Comparison of ENCODE assay signal across 14 cellular contexts in the genomic region with DNA sequence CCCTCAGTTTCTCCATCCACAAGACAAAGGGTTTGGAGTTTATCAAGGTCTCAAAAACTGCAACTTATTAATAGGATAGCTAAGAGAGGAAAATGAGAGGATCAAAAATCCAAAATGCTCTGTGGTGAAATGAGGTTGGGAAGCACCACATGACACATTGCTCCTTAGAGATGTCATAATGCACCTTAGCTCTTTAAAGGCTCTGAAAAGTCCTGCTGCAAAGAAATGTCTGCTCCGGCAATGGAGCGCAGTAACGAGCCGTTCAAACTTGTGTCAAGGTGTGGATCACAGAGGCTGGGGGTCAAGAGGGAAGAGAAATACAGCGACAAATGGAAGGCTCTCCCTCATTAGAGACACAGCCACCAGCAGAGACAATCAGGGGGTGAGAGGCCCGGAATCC. TPM values are rescaled to one million over a fixed set of nuclear protein-coding genes. Genes with fewer than 3 reads are reported as not detected.
DNase-seq lines count a peak whose midpoint lies in the region; ATAC-seq and TF ChIP-seq lines count a peak whose summit lies in the region.
"Had no signal": no experiment of that assay in that cellular context is flagged by ENCODE, and none has a peak within 500 bp of the region (broad histone marks: within the 10 kb centered on the region; RNA-seq: fewer than 3 reads in every experiment).

No MANE protein-coding gene starts in this region.

- H3K9me2 ChIP-seq in PC-9 (ENCODE audit: insufficient read depth) = no peaks in the 10 kb centered on the region

- H3K79me2 ChIP-seq in PC-9 (ENCODE audit: low read depth) (no peaks in the 10 kb centered on the region), osteoblast (ENCODE audit: insufficient read depth, low read length) (no peaks in the 10 kb centered on the region)

- peaks cover 12% of the 10 kb centered on the region; the same call in 1 of the 2 replicates for H3F3A ChIP-seq in PC-9 (ENCODE audit: insufficient read depth, low read depth)

- CTCF ChIA-PET in PC-9 (lab: Charles Lee) = no interaction called here

- H3K9me3 ChIP-seq in BLaER1 treated with 17β-estradiol and CSF1 and Interleukin-3, amounts not matched to agents 10 nM and 100 nM (replicated peaks in 1 of 11) = 0 out of 22 replicates have a peak, but pooled peaks cover 0 to 1% (median 0%) of the 10 kb centered on the region in 11 experiments
- no peaks in the 10 kb centered on the region for H3K9me3 ChIP-seq in PC-9 (ENCODE audit: insufficient read depth, low read depth)
- peaks cover 3% of the 10 kb centered on the region for H3K9me3 ChIP-seq in endodermal cell (ENCODE audit: control insufficient read depth, low read length)
- H3K9me3 ChIP-seq in osteoblast (ENCODE audit: low read depth, low read length) = no peaks in the 10 kb centered on the region
- H3K9me3 ChIP-seq in BE2C = no peaks in the 10 kb centered on the region
- no peaks in the 10 kb centered on the region for H3K9me3 ChIP-seq in ovary

- POLR2A ChIA-PET in PC-9 (lab: Charles Lee; ENCODE audit: unreplicated experiment) = interaction anchor here (0.6 kb wide), 1 partner anchor 260 kb away, joined by 3 read pairs; no protein-coding TSS in a partner anchor

- WGBS in endodermal cell (ENCODE audit: insufficient coverage in 1 of 2, insufficient read length in 1 of 2), 2 experiments = 92 to 100% methylated on average over 6 of the region's 6 CpGs
- WGBS in ovary, 3 donors = 93 to 96% (median 94%) methylated on average over 6 of the region's 6 CpGs

- ATAC-seq in HG03196 (IDR thresholded peaks at IDR 0.05; ENCODE audit: unreplicated experiment) (no peak), GM18867 (IDR thresholded peaks at IDR 0.05; ENCODE audit: unreplicated experiment) (no peak)

- no peak for TF ChIP-seq CTCF in PC-9 (conservative IDR thresholded peaks at IDR 0.05)
- TF ChIP-seq CTCF in endodermal cell (conservative IDR thresholded peaks at IDR 0.05) = no peak
- no peak for TF ChIP-seq CTCF in osteoblast (IDR thresholded peaks at IDR 0.05; ENCODE audit: extremely low read depth, low read depth, low read length)
- TF ChIP-seq CTCF in BE2C (IDR thresholded peaks at IDR 0.05; ENCODE audit: low read depth, low read length) = no peak
- no peak for TF ChIP-seq CTCF in ovary (IDR thresholded peaks at IDR 0.05)

- peaks cover 0 to 62% (median 0%) of the 10 kb centered on the region in 11 experiments; a peak in 5 of 22 replicates for H4K20me1 ChIP-seq in BLaER1 treated with 17β-estradiol and CSF1 and Interleukin-3, amounts not matched to agents 10 nM and 100 nM
- H4K20me1 ChIP-seq in PC-9 (ENCODE audit: insufficient read depth) (no peaks in the 10 kb centered on the region), osteoblast (ENCODE audit: insufficient read depth, low read length) (no peaks in the 10 kb centered on the region)

- no TSS peak for BruUV-seq in PC-9 (replicated peaks; lab: Mats Ljungman, UMichigan)

- peaks cover 10 to 35% (median 27%) of the 10 kb centered on the region in 10 experiments; a peak in 18 of 20 replicates for H3K4me1 ChIP-seq in BLaER1 treated with 17β-estradiol and CSF1 and Interleukin-3, amounts not matched to agents 10 nM and 100 nM
- peaks cover 15% of the 10 kb centered on the region for H3K4me1 ChIP-seq in PC-9 (replicated peaks; ENCODE audit: insufficient read depth)
- peaks cover 2% of the 10 kb centered on the region for H3K4me1 ChIP-seq in endodermal cell (ENCODE audit: control insufficient read depth, insufficient read depth, low read length)
- H3K4me1 ChIP-seq in osteoblast (ENCODE audit: insufficient read depth, low read length) = no peaks in the 10 kb centered on the region
- no peaks in the 10 kb centered on the region for H3K4me1 ChIP-seq in BE2C
- no peaks in the 10 kb centered on the region for H3K4me1 ChIP-seq in ovary (ENCODE audit: insufficient read depth)

- H3K27ac Mint-ChIP-seq in endodermal cell = no peak overlapping the region
- H3K27ac Mint-ChIP-seq: H9 had no signal

- H3K4me3 ChIP-seq in BLaER1 treated with 17β-estradiol and CSF1 and Interleukin-3, amounts not matched to agents 10 nM and 100 nM = no peak overlapping the region
- no peak overlapping the region for H3K4me3 ChIP-seq in PC-9
- H3K4me3 ChIP-seq in endodermal cell (ENCODE audit: low read length) = no peak overlapping the region
- H3K4me3 ChIP-seq in osteoblast (ENCODE audit: insufficient read depth, low read length) = no peak overlapping the region
- no peak overlapping the region for H3K4me3 ChIP-seq in BE2C (ENCODE audit: low read depth, low read length)
- no peak overlapping the region for H3K4me3 ChIP-seq in ovary

- DNase-seq in PC-9 (no peak), endodermal cell (no peak), osteoblast (ENCODE audit: insufficient read length, low spot score, missing footprints) (peak; percentile 29), BE2C (no peak), ovary (no peak)
- DNase-seq: NCI-H1105; NCI-H1694 treated with DMSO at 0.1 percent for 48 hours; NK-92 treated with Interleukin-12 subunit alpha and Interleukin-12 subunit beta, amount 100 ng/mL, for 24 hours; SIG-M5 had no signal

- H3K27ac ChIP-seq in BLaER1 treated with 17β-estradiol and CSF1 and Interleukin-3, amounts not matched to agents 10 nM and 100 nM = no peak overlapping the region
- H3K27ac ChIP-seq in PC-9 (no peak overlapping the region), endodermal cell (ENCODE audit: low read depth, low read length) (peak overlapping the region; percentile 25), osteoblast (ENCODE audit: low read depth, low read length) (no peak overlapping the region), ovary (no peak overlapping the region)
- H3K27ac ChIP-seq: C4-2B had no signal

- H3K4me1 Mint-ChIP-seq in endodermal cell = peaks cover 21% of the 10 kb centered on the region

- H2AFZ ChIP-seq in PC-9 = no peak overlapping the region
- no peak overlapping the region for H2AFZ ChIP-seq in osteoblast (ENCODE audit: low read length)

- intact Hi-C loops in PC-9 (cut with micrococcal nuclease; ENCODE audit: unreplicated experiment) (no loop called here), ovary (cut with DNase I) (no loop called here)

- peaks cover 5% of the 10 kb centered on the region for H3K27me3 Mint-ChIP-seq in endodermal cell (ENCODE audit: insufficient read depth)

- no peak overlapping the region for H3K4me3 Mint-ChIP-seq in endodermal cell
- H3K4me3 Mint-ChIP-seq: H9 had no signal

- H3K9ac ChIP-seq in BLaER1 treated with 17β-estradiol and CSF1 and Interleukin-3, amounts not matched to agents 10 nM and 100 nM = no peak overlapping the region
- H3K9ac ChIP-seq in endodermal cell (ENCODE audit: extremely low read depth, low read length, poor library complexity, severe bottlenecking) = no peak overlapping the region

- H3K4me2 ChIP-seq in BLaER1 treated with 17β-estradiol and CSF1 and Interleukin-3, amounts not matched to agents 10 nM and 100 nM = peak overlapping the region in 6 of 11 experiments; percentile 52 to 79 (median 62); a peak in 9 of 22 replicates
- H3K4me2 ChIP-seq in PC-9 = peak overlapping the region; percentile 80; the same call in 1 of the 2 replicates
- H3K4me2 ChIP-seq in osteoblast (ENCODE audit: insufficient read depth, low read length) = no peak overlapping the region

- H3K27me3 ChIP-seq in BLaER1 treated with 17β-estradiol and CSF1 and Interleukin-3, amounts not matched to agents 10 nM and 100 nM = peaks cover 0 to 75% (median 20%) of the 10 kb centered on the region in 11 experiments; a peak in 19 of 22 replicates
- H3K27me3 ChIP-seq in PC-9 (ENCODE audit: insufficient read depth, low read depth) (no peaks in the 10 kb centered on the region), endodermal cell (ENCODE audit: control insufficient read depth, insufficient read depth, low read length, poor library complexity, severe bottlenecking) (peaks cover 41% of the 10 kb centered on the region), osteoblast (ENCODE audit: insufficient read depth, low read length) (no peaks in the 10 kb centered on the region), BE2C (no peaks in the 10 kb centered on the region), ovary (no peaks in the 10 kb centered on the region)

- TF ChIP-seq POLR2A in ovary (IDR thresholded peaks at IDR 0.05) = no peak

- H3K36me3 Mint-ChIP-seq in endodermal cell (ENCODE audit: low read depth) = peaks cover 24% of the 10 kb centered on the region

- no peaks in the 10 kb centered on the region for H3K36me3 ChIP-seq in BLaER1 treated with 17β-estradiol and CSF1 and Interleukin-3, amounts not matched to agents 10 nM and 100 nM
- no peaks in the 10 kb centered on the region for H3K36me3 ChIP-seq in PC-9 (ENCODE audit: low read depth)
- peaks cover 6% of the 10 kb centered on the region for H3K36me3 ChIP-seq in endodermal cell (ENCODE audit: control insufficient read depth, insufficient read depth, low read length)
- no peaks in the 10 kb centered on the region for H3K36me3 ChIP-seq in osteoblast (ENCODE audit: insufficient read depth, low read length)
- no peaks in the 10 kb centered on the region for H3K36me3 ChIP-seq in BE2C
- no peaks in the 10 kb centered on the region for H3K36me3 ChIP-seq in ovary

- H3K9me3 Mint-ChIP-seq in endodermal cell = peaks cover 3% of the 10 kb centered on the region
- H3K9me3 Mint-ChIP-seq: H9 had no signal

- no peak for TF ChIP-seq EP300 in ovary (IDR thresholded peaks at IDR 0.05)

RNA-seq across cellular contexts. Expression of a gene that starts 53.1 kb away (rescaled TPM):
- 0.13 and 0.60 TPM in 2 replicates for total RNA-seq in PC-9 (2021)
- 10 to 100 TPM; 45.6 to 49.6 TPM for total RNA-seq in endodermal cell
- polyA plus RNA-seq in endodermal cell (2013, experiment 1 of 2) = 50.6 TPM
- 45.7 TPM for polyA plus RNA-seq in endodermal cell (2013, experiment 2 of 2)
- not detected in 2 replicates for total RNA-seq in osteoblast
- polyA plus RNA-seq in BE2C (2012; ENCODE audit: insufficient read depth, insufficient read length, low read depth) = 1.1 TPM
- 10 to 100 TPM in 1 of 7 donors, 1 to 10 TPM in 3, under 1 TPM in 3; 0.15 to 19.4 (median 1.3) TPM for total RNA-seq in ovary
- under 1 TPM; 0.07 to 0.42 TPM for polyA plus RNA-seq in ovary
